Comparison of ENCODE assay signal across 1 cellular context in the genomic region with DNA sequence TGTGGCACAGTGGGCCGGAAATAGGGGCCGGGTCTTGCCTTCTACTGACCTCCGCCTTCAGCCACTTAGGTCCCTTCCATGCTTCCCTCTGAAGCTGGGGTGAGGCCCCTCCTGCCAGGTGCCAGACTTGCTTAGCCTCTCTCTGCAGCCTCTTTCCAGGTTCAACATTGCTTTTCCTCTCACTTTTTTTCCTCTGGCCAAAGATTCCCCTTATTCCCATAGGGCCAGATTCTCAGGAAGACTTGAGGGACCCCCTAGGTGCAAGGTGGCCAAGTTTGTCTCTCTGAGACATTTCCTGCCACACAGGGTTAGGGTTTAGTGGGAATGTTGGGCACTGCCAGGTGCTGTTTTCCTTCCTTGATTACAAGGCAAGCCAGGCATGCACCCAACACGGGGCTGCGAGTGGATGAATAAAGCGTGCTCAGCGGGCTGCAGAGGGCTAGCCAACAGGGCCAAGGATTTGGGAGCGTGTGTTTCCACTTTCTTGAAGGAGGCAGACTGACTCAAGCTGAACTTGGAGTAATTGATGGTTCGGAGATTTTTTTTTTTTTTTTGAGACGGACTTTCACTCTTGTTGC.
TF ChIP-seq lines count a peak whose summit lies in the region.

No MANE protein-coding gene starts in this region.

TF ChIP-seq in liver, 16 proteins besides CTCF, POLR2A, EP300 and RAD21 (continued from another document):
- TF ChIP-seq, protein P1, sequence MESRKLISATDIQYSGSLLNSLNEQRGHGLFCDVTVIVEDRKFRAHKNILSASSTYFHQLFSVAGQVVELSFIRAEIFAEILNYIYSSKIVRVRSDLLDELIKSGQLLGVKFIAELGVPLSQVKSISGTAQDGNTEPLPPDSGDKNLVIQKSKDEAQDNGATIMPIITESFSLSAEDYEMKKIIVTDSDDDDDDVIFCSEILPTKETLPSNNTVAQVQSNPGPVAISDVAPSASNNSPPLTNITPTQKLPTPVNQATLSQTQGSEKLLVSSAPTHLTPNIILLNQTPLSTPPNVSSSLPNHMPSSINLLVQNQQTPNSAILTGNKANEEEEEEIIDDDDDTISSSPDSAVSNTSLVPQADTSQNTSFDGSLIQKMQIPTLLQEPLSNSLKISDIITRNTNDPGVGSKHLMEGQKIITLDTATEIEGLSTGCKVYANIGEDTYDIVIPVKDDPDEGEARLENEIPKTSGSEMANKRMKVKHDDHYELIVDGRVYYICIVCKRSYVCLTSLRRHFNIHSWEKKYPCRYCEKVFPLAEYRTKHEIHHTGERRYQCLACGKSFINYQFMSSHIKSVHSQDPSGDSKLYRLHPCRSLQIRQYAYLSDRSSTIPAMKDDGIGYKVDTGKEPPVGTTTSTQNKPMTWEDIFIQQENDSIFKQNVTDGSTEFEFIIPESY (IDR thresholded peaks at IDR 0.05): no peak
TF ChIP-seq in liver: peak in this region for 0.
